1 cellular context compared by ENCODE assay signal in the genomic region with DNA sequence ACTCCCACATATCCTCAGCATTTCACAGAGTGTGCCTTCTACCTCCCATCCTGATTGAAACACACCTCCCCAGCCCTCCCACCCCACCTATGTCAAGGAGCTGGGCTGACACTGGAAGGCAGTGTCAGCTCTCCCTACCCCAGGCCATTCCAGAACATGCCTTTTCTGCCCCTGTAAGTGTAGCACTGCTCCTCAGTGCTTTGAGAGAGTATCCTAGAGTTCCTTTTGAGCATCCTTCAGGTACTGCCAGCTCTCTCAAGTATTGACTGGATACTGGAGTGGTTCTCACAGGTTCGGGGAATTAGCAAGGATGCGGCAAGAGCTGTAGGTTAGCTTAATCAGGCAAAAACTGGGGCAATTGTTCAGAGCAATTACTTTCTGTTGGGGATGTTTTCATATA.
TF ChIP-seq lines count a peak whose summit lies in the region.

No MANE protein-coding gene starts in this region.

TF ChIP-seq in K562, 482 proteins besides CTCF, POLR2A, EP300 and RAD21:
- no peak for TF ChIP-seq SLC30A9 (CRISPR knock-in tag; IDR thresholded peaks at IDR 0.05)
- TF ChIP-seq ZBTB7A (IDR thresholded peaks at IDR 0.05; ENCODE audit: borderline replicate concordance, control insufficient read depth, low read depth, low read length) = no peak
- TF ChIP-seq SRF (CRISPR knock-in tag; IDR thresholded peaks at IDR 0.05) = no peak
- TF ChIP-seq, protein P1, sequence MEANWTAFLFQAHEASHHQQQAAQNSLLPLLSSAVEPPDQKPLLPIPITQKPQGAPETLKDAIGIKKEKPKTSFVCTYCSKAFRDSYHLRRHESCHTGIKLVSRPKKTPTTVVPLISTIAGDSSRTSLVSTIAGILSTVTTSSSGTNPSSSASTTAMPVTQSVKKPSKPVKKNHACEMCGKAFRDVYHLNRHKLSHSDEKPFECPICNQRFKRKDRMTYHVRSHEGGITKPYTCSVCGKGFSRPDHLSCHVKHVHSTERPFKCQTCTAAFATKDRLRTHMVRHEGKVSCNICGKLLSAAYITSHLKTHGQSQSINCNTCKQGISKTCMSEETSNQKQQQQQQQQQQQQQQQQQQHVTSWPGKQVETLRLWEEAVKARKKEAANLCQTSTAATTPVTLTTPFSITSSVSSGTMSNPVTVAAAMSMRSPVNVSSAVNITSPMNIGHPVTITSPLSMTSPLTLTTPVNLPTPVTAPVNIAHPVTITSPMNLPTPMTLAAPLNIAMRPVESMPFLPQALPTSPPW (CRISPR knock-in tag; IDR thresholded peaks at IDR 0.05) = no peak
- no peak for TF ChIP-seq PHB2 (IDR thresholded peaks at IDR 0.05; ENCODE audit: low read depth)
- TF ChIP-seq, protein P2, sequence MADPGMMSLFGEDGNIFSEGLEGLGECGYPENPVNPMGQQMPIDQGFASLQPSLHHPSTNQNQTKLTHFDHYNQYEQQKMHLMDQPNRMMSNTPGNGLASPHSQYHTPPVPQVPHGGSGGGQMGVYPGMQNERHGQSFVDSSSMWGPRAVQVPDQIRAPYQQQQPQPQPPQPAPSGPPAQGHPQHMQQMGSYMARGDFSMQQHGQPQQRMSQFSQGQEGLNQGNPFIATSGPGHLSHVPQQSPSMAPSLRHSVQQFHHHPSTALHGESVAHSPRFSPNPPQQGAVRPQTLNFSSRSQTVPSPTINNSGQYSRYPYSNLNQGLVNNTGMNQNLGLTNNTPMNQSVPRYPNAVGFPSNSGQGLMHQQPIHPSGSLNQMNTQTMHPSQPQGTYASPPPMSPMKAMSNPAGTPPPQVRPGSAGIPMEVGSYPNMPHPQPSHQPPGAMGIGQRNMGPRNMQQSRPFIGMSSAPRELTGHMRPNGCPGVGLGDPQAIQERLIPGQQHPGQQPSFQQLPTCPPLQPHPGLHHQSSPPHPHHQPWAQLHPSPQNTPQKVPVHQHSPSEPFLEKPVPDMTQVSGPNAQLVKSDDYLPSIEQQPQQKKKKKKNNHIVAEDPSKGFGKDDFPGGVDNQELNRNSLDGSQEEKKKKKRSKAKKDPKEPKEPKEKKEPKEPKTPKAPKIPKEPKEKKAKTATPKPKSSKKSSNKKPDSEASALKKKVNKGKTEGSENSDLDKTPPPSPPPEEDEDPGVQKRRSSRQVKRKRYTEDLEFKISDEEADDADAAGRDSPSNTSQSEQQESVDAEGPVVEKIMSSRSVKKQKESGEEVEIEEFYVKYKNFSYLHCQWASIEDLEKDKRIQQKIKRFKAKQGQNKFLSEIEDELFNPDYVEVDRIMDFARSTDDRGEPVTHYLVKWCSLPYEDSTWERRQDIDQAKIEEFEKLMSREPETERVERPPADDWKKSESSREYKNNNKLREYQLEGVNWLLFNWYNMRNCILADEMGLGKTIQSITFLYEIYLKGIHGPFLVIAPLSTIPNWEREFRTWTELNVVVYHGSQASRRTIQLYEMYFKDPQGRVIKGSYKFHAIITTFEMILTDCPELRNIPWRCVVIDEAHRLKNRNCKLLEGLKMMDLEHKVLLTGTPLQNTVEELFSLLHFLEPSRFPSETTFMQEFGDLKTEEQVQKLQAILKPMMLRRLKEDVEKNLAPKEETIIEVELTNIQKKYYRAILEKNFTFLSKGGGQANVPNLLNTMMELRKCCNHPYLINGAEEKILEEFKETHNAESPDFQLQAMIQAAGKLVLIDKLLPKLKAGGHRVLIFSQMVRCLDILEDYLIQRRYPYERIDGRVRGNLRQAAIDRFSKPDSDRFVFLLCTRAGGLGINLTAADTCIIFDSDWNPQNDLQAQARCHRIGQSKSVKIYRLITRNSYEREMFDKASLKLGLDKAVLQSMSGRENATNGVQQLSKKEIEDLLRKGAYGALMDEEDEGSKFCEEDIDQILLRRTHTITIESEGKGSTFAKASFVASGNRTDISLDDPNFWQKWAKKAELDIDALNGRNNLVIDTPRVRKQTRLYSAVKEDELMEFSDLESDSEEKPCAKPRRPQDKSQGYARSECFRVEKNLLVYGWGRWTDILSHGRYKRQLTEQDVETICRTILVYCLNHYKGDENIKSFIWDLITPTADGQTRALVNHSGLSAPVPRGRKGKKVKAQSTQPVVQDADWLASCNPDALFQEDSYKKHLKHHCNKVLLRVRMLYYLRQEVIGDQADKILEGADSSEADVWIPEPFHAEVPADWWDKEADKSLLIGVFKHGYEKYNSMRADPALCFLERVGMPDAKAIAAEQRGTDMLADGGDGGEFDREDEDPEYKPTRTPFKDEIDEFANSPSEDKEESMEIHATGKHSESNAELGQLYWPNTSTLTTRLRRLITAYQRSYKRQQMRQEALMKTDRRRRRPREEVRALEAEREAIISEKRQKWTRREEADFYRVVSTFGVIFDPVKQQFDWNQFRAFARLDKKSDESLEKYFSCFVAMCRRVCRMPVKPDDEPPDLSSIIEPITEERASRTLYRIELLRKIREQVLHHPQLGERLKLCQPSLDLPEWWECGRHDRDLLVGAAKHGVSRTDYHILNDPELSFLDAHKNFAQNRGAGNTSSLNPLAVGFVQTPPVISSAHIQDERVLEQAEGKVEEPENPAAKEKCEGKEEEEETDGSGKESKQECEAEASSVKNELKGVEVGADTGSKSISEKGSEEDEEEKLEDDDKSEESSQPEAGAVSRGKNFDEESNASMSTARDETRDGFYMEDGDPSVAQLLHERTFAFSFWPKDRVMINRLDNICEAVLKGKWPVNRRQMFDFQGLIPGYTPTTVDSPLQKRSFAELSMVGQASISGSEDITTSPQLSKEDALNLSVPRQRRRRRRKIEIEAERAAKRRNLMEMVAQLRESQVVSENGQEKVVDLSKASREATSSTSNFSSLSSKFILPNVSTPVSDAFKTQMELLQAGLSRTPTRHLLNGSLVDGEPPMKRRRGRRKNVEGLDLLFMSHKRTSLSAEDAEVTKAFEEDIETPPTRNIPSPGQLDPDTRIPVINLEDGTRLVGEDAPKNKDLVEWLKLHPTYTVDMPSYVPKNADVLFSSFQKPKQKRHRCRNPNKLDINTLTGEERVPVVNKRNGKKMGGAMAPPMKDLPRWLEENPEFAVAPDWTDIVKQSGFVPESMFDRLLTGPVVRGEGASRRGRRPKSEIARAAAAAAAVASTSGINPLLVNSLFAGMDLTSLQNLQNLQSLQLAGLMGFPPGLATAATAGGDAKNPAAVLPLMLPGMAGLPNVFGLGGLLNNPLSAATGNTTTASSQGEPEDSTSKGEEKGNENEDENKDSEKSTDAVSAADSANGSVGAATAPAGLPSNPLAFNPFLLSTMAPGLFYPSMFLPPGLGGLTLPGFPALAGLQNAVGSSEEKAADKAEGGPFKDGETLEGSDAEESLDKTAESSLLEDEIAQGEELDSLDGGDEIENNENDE (IDR thresholded peaks at IDR 0.05; ENCODE audit: low read depth, low read length) = no peak
- TF ChIP-seq ZNF764 (CRISPR knock-in tag; IDR thresholded peaks at IDR 0.05; ENCODE audit: low read depth) = no peak
- TF ChIP-seq ZNF124 (CRISPR knock-in tag; IDR thresholded peaks at IDR 0.05) = no peak
- TF ChIP-seq ZNF184 (CRISPR knock-in tag; IDR thresholded peaks at IDR 0.05) = no peak
- TF ChIP-seq, protein P3, sequence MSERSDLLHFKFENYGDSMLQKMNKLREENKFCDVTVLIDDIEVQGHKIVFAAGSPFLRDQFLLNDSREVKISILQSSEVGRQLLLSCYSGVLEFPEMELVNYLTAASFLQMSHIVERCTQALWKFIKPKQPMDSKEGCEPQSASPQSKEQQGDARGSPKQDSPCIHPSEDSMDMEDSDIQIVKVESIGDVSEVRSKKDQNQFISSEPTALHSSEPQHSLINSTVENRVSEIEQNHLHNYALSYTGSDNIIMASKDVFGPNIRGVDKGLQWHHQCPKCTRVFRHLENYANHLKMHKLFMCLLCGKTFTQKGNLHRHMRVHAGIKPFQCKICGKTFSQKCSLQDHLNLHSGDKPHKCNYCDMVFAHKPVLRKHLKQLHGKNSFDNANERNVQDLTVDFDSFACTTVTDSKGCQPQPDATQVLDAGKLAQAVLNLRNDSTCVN (CRISPR knock-in tag; IDR thresholded peaks at IDR 0.05) = no peak
- TF ChIP-seq ZNF436 (CRISPR knock-in tag; IDR thresholded peaks at IDR 0.05) = no peak
- TF ChIP-seq CCAR2 (IDR thresholded peaks at IDR 0.05; ENCODE audit: low read depth, low read length) = no peak
- no peak for TF ChIP-seq MYC (IDR thresholded peaks at IDR 0.05; ENCODE audit: low read depth, low read length)
- TF ChIP-seq MYC (CRISPR knock-in tag; IDR thresholded peaks at IDR 0.05; ENCODE audit: borderline replicate concordance, low read depth) = no peak
- TF ChIP-seq, protein P4, sequence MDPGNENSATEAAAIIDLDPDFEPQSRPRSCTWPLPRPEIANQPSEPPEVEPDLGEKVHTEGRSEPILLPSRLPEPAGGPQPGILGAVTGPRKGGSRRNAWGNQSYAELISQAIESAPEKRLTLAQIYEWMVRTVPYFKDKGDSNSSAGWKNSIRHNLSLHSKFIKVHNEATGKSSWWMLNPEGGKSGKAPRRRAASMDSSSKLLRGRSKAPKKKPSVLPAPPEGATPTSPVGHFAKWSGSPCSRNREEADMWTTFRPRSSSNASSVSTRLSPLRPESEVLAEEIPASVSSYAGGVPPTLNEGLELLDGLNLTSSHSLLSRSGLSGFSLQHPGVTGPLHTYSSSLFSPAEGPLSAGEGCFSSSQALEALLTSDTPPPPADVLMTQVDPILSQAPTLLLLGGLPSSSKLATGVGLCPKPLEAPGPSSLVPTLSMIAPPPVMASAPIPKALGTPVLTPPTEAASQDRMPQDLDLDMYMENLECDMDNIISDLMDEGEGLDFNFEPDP (CRISPR knock-in tag; IDR thresholded peaks at IDR 0.05) = no peak
- TF ChIP-seq, protein P5, sequence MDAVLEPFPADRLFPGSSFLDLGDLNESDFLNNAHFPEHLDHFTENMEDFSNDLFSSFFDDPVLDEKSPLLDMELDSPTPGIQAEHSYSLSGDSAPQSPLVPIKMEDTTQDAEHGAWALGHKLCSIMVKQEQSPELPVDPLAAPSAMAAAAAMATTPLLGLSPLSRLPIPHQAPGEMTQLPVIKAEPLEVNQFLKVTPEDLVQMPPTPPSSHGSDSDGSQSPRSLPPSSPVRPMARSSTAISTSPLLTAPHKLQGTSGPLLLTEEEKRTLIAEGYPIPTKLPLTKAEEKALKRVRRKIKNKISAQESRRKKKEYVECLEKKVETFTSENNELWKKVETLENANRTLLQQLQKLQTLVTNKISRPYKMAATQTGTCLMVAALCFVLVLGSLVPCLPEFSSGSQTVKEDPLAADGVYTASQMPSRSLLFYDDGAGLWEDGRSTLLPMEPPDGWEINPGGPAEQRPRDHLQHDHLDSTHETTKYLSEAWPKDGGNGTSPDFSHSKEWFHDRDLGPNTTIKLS (IDR thresholded peaks at IDR 0.05; ENCODE audit: borderline replicate concordance, low read depth) = no peak
- TF ChIP-seq ZNF561 (CRISPR knock-in tag; conservative IDR thresholded peaks at IDR 0.05) = no peak
- TF ChIP-seq, protein P6, sequence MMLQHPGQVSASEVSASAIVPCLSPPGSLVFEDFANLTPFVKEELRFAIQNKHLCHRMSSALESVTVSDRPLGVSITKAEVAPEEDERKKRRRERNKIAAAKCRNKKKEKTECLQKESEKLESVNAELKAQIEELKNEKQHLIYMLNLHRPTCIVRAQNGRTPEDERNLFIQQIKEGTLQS (IDR thresholded peaks at IDR 0.05) = no peak
- TF ChIP-seq, protein P6 (CRISPR knock-in tag; conservative IDR thresholded peaks at IDR 0.05) = no peak
- no peak for TF ChIP-seq MAZ (CRISPR knock-in tag; conservative IDR thresholded peaks at IDR 0.05 in 1 of 2, IDR thresholded peaks at IDR 0.05 in 1 of 2)
- no peak for TF ChIP-seq KLF1 (tag; IDR thresholded peaks at IDR 0.05)
